Comparison of ENCODE assay signal across 15 cellular contexts in the genomic region with DNA sequence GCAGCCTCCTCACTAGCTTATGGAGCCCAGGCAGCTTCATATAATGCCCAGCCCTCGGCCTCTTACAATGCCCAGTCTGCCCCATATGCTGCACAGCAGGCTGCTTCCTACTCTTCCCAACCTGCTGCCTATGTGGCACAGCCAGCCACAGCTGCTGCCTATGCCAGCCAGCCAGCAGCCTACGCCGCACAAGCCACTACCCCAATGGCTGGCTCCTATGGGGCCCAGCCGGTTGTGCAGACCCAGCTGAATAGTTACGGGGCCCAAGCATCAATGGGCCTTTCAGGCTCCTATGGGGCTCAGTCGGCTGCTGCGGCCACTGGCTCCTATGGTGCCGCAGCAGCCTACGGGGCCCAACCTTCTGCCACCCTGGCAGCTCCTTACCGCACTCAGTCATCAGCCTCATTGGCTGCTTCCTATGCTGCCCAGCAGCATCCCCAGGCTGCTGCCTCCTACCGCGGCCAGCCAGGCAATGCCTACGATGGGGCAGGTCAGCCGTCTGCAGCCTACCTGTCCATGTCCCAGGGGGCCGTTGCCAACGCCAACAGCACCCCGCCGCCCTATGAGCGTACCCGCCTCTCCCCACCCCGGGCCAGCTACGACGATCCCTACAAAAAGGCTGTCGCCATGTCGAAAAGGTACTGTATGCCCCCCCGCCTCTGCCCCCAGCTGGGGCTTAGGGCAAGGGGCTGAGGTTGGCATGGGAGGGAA. TPM values are rescaled to one million over a fixed set of nuclear protein-coding genes. Genes with fewer than 3 reads are reported as not detected.
DNase-seq lines count a peak whose midpoint lies in the region; ATAC-seq and TF ChIP-seq lines count a peak whose summit lies in the region.
"Had no signal": no experiment of that assay in that cellular context is flagged by ENCODE, and none has a peak within 500 bp of the region (broad histone marks: within the 10 kb centered on the region; RNA-seq: fewer than 3 reads in every experiment).

No MANE protein-coding gene starts in this region.

- no peaks in the 10 kb centered on the region for H3K27me3 Mint-ChIP-seq in activated T-cell treated with anti-CD3 and anti-CD28 coated beads, Interleukin-2, amount 50 U/mL, for 24 hours
- H3K27me3 Mint-ChIP-seq in chondrocyte (ENCODE audit: low read depth), result no peaks in the 10 kb centered on the region
- H3K27me3 Mint-ChIP-seq in naive thymus-derived CD4-positive, alpha-beta T cell, result no peaks in the 10 kb centered on the region

- H3K4me1 ChIP-seq in naive thymus-derived CD4-positive, alpha-beta T cell (ENCODE audit: control insufficient read depth in 2 of 2, insufficient read depth in 2 of 2, low read length in 2 of 2), result peaks cover 24 to 39% of the 10 kb centered on the region in 2 donors
- H3K4me1 ChIP-seq in colonic mucosa, result peaks cover 7% of the 10 kb centered on the region

- H3K36me3 Mint-ChIP-seq in activated T-cell treated with anti-CD3 and anti-CD28 coated beads, Interleukin-2, amount 50 U/mL, for 24 hours (ENCODE audit: low read depth), result peaks cover 99% of the 10 kb centered on the region
- H3K36me3 Mint-ChIP-seq in chondrocyte (ENCODE audit: low read depth), result peaks cover 35% of the 10 kb centered on the region
- H3K36me3 Mint-ChIP-seq in naive thymus-derived CD4-positive, alpha-beta T cell, result peaks cover 0 to 62% (median 33%) of the 10 kb centered on the region in 5 donors

- POLR2A ChIA-PET in naive thymus-derived CD4-positive, alpha-beta T cell (lab: Charles Lee), result interaction anchor here (0.9 to 12.0 kb wide), 4 partner anchors 9 to 31 kb away, joined by 3 to 376 read pairs (median 5); a partner anchor contains a TSS

- CTCF ChIA-PET in naive thymus-derived CD4-positive, alpha-beta T cell (lab: Charles Lee), result interaction anchor here (1.5 kb wide), 1 partner anchor 12 kb away, joined by 5 read pairs; no protein-coding TSS in a partner anchor

- no peaks in the 10 kb centered on the region for H3K9me3 ChIP-seq in naive thymus-derived CD4-positive, alpha-beta T cell (ENCODE audit: control insufficient read depth in 2 of 3, low read length in 3 of 3)
- no peaks in the 10 kb centered on the region for H3K9me3 ChIP-seq in colonic mucosa
- H3K9me3 ChIP-seq: MG63 had no signal

- H3K4me3 Mint-ChIP-seq in activated T-cell treated with anti-CD3 and anti-CD28 coated beads, Interleukin-2, amount 50 U/mL, for 24 hours, result no peak overlapping the region
- H3K4me3 Mint-ChIP-seq in chondrocyte (ENCODE audit: unreplicated experiment), result no peak overlapping the region
- peak overlapping the region in 2 of 10 donors; percentile 11 to 35 for H3K4me3 Mint-ChIP-seq in naive thymus-derived CD4-positive, alpha-beta T cell
- H3K4me3 Mint-ChIP-seq: CD8-positive, alpha-beta memory T cell; HFFc6 had no signal

- no peak overlapping the region for H3K27ac ChIP-seq in naive thymus-derived CD4-positive, alpha-beta T cell (ENCODE audit: low read depth, low read length)
- H3K27ac ChIP-seq in colonic mucosa, result no peak overlapping the region
- H3K27ac ChIP-seq: 22Rv1 had no signal

- intact Hi-C loops in naive thymus-derived CD4-positive, alpha-beta T cell (cut with micrococcal nuclease), result no loop called here
- intact Hi-C loops in colonic mucosa (cut with DNase I), result no loop called here

- ATAC-seq in naive thymus-derived CD4-positive, alpha-beta T cell, result peak; percentile 2
- ATAC-seq in HG02973 (IDR thresholded peaks at IDR 0.05; ENCODE audit: unreplicated experiment), result no peak

- no peak overlapping the region for H3K9ac ChIP-seq in colonic mucosa (ENCODE audit: low read depth in 2 of 2, low read length in 2 of 2)

- H3K36me3 ChIP-seq in naive thymus-derived CD4-positive, alpha-beta T cell (ENCODE audit: control insufficient read depth in 2 of 3, insufficient read depth in 3 of 3, low read length in 3 of 3), result peaks cover 36 to 70% (median 38%) of the 10 kb centered on the region in 3 experiments
- peaks cover 36% of the 10 kb centered on the region for H3K36me3 ChIP-seq in colonic mucosa

- H3K27me3 ChIP-seq in naive thymus-derived CD4-positive, alpha-beta T cell (ENCODE audit: control insufficient read depth in 2 of 2, insufficient read depth in 2 of 2, low read length in 2 of 2), result no peaks in the 10 kb centered on the region
- H3K27me3 ChIP-seq in colonic mucosa, result no peaks in the 10 kb centered on the region
- H3K27me3 ChIP-seq: MG63 had no signal

- H3K9me3 Mint-ChIP-seq in activated T-cell treated with anti-CD3 and anti-CD28 coated beads, Interleukin-2, amount 50 U/mL, for 24 hours, result no peaks in the 10 kb centered on the region
- H3K9me3 Mint-ChIP-seq in chondrocyte (ENCODE audit: low read depth), result no peaks in the 10 kb centered on the region
- peaks cover 0 to 4% (median 0%) of the 10 kb centered on the region in 11 donors for H3K9me3 Mint-ChIP-seq in naive thymus-derived CD4-positive, alpha-beta T cell
- H3K9me3 Mint-ChIP-seq: CD8-positive, alpha-beta memory T cell; HFFc6 had no signal

- DNase-seq in activated T-cell treated with anti-CD3 and anti-CD28 coated beads, Interleukin-2, amount 50 U/mL, for 24 hours, result no peak
- no peak for DNase-seq in activated T-cell treated with anti-CD3 and anti-CD28 coated beads, Interleukin-2, amount 50 U/mL, for 1 hour
- DNase-seq in chondrocyte (ENCODE audit: low spot score) (peak; percentile 92), GM20000 (ENCODE audit: low spot score) (no peak), colonic mucosa (no peak), DMS 273 (lab: John Stamatoyannopoulos, UW; ENCODE audit: unreplicated experiment) (no peak)
- no peak for DNase-seq in naive thymus-derived CD4-positive, alpha-beta T cell
- DNase-seq: DMS79 treated with DMSO at 0.1 percent for 48 hours, HFFc6, MG63, NCI-H1092, NCI-H146 had no signal

- no peak overlapping the region for H3K4me3 ChIP-seq in naive thymus-derived CD4-positive, alpha-beta T cell (ENCODE audit: low read length)
- H3K4me3 ChIP-seq in colonic mucosa, result no peak overlapping the region
- H3K4me3 ChIP-seq: MG63 had no signal

- peak overlapping the region; percentile 50 for H3K27ac Mint-ChIP-seq in activated T-cell treated with anti-CD3 and anti-CD28 coated beads, Interleukin-2, amount 50 U/mL, for 24 hours
- H3K27ac Mint-ChIP-seq in chondrocyte (ENCODE audit: unreplicated experiment), result no peak overlapping the region
- peak overlapping the region in 5 of 9 donors; percentile 21 to 61 (median 43) for H3K27ac Mint-ChIP-seq in naive thymus-derived CD4-positive, alpha-beta T cell
- H3K27ac Mint-ChIP-seq: HFFc6 had no signal

- TF ChIP-seq CTCF in chondrocyte (IDR thresholded peaks at IDR 0.05), result no peak
- TF ChIP-seq CTCF in GM20000 (IDR thresholded peaks at IDR 0.05; ENCODE audit: extremely low read depth, missing control alignments), result no peak
- no peak for TF ChIP-seq CTCF in colonic mucosa (IDR thresholded peaks at IDR 0.05)

- H3K4me1 Mint-ChIP-seq in activated T-cell treated with anti-CD3 and anti-CD28 coated beads, Interleukin-2, amount 50 U/mL, for 24 hours (ENCODE audit: low read depth), result peaks cover 82% of the 10 kb centered on the region
- peaks cover 32% of the 10 kb centered on the region for H3K4me1 Mint-ChIP-seq in chondrocyte (ENCODE audit: low read depth)
- H3K4me1 Mint-ChIP-seq in naive thymus-derived CD4-positive, alpha-beta T cell, result peaks cover 52 to 86% (median 71%) of the 10 kb centered on the region in 7 donors

RNA-seq across cellular contexts. Expression of a gene that starts 8.8 kb away (rescaled TPM):
- 43.9 to 65.2 TPM (median 45.6 TPM) in 3 replicates for total RNA-seq in chondrocyte
- total RNA-seq in naive thymus-derived CD4-positive, alpha-beta T cell, result 100 to 1,000 TPM; 165 to 543 (median 192) TPM
- 100 to 1,000 TPM in 1 of 2 donors, 10 to 100 TPM in 1; 76.9 to 107 TPM for polyA plus RNA-seq in naive thymus-derived CD4-positive, alpha-beta T cell
- total RNA-seq in colonic mucosa, result 100 to 1,000 TPM in 1 of 2 donors, 10 to 100 TPM in 1; 36.4 to 110 TPM

RNA-seq across cellular contexts. Expression of a gene that starts 13.3 kb away (rescaled TPM):
- total RNA-seq in chondrocyte, result 109 to 118 TPM (median 117 TPM) in 3 replicates
- total RNA-seq in naive thymus-derived CD4-positive, alpha-beta T cell, result 100 to 1,000 TPM; 139 to 239 (median 198) TPM
- 100 to 1,000 TPM; 266 to 284 TPM for polyA plus RNA-seq in naive thymus-derived CD4-positive, alpha-beta T cell
- 10 to 100 TPM; 95.4 to 99.0 TPM for total RNA-seq in colonic mucosa

RNA-seq across cellular contexts. Expression of a gene that starts 32.2 kb away (rescaled TPM):
- total RNA-seq in chondrocyte (31.0 to 34.2 TPM (median 32.3 TPM) in 3 replicates), colonic mucosa (10 to 100 TPM; 31.2 to 41.4 TPM)
- 10 to 100 TPM; 32.8 to 63.5 (median 42.5) TPM for total RNA-seq in naive thymus-derived CD4-positive, alpha-beta T cell
- polyA plus RNA-seq in naive thymus-derived CD4-positive, alpha-beta T cell, result 10 to 100 TPM; 42.4 to 52.3 TPM

RNA-seq across cellular contexts. Expression of a gene that starts 32.3 kb away (rescaled TPM):
- total RNA-seq in chondrocyte (0.23 to 0.32 TPM (median 0.27 TPM) in 3 replicates), colonic mucosa (under 1 TPM; 0.53 to 0.62 TPM)
- total RNA-seq in naive thymus-derived CD4-positive, alpha-beta T cell, result 1 to 10 TPM in 2 of 5 experiments, under 1 TPM in 2, not detected in 1; 0.11 to 1.2 (median 0.60) TPM
- polyA plus RNA-seq in naive thymus-derived CD4-positive, alpha-beta T cell, result not detected
- polyA plus RNA-seq: CD8-positive, alpha-beta memory T cell had no signal

RNA-seq across cellular contexts. Expression of a gene that starts 52.5 kb away (rescaled TPM):
- total RNA-seq in chondrocyte, result 19.6 to 26.3 TPM (median 22.5 TPM) in 3 replicates
- total RNA-seq in naive thymus-derived CD4-positive, alpha-beta T cell, result 10 to 100 TPM in 4 of 5 experiments, 1 to 10 TPM in 1; 9.8 to 27.2 (median 19.7) TPM
- polyA plus RNA-seq in naive thymus-derived CD4-positive, alpha-beta T cell, result 10 to 100 TPM; 12.3 to 23.3 TPM
- 10 to 100 TPM; 14.1 to 16.5 TPM for total RNA-seq in colonic mucosa
